ENCODE assay signal across 1 cellular context in genomic region chr2:219111375-219112069, GRCh38.
TF ChIP-seq lines count a peak whose summit lies in the region.

No MANE protein-coding gene starts in this region.

TF ChIP-seq in HepG2, 621 proteins besides CTCF, POLR2A, EP300 and RAD21 (continued from another document and continues in another):
- TF ChIP-seq ZNF800 (CRISPR knock-in tag; IDR thresholded peaks at IDR 0.05), result peak; percentile 66; the same call in 1 of the 2 replicates
- TF ChIP-seq CREB3 (CRISPR knock-in tag; IDR thresholded peaks at IDR 0.05), result no peak; the same call in 1 of the 2 replicates
- no peak for TF ChIP-seq ZBTB1 (CRISPR knock-in tag; IDR thresholded peaks at IDR 0.05; ENCODE audit: borderline replicate concordance)
- TF ChIP-seq BCLAF1 (IDR thresholded peaks at IDR 0.05), result no peak
- TF ChIP-seq ZNF652 (CRISPR knock-in tag; IDR thresholded peaks at IDR 0.05; ENCODE audit: borderline replicate concordance, low read depth), result peak; percentile 17; the same call in 1 of the 2 replicates
- TF ChIP-seq PAXIP1 (CRISPR knock-in tag; conservative IDR thresholded peaks at IDR 0.05), result peak; percentile 98
- no peak for TF ChIP-seq NPAS2 (CRISPR knock-in tag; IDR thresholded peaks at IDR 0.05; ENCODE audit: borderline replicate concordance)
- peak; percentile 47 for TF ChIP-seq ZNF512B (CRISPR knock-in tag; IDR thresholded peaks at IDR 0.05; ENCODE audit: borderline replicate concordance)
- TF ChIP-seq ATAD3A (CRISPR knock-in tag; IDR thresholded peaks at IDR 0.05), result no peak
- no peak; the same call in 1 of the 2 replicates for TF ChIP-seq SPEN (CRISPR knock-in tag; IDR thresholded peaks at IDR 0.05; ENCODE audit: low read depth)
- no peak for TF ChIP-seq ZNF24 (IDR thresholded peaks at IDR 0.05)
- no peak for TF ChIP-seq ZBTB14 (CRISPR knock-in tag; IDR thresholded peaks at IDR 0.05)
- TF ChIP-seq SNAPC5 (CRISPR knock-in tag; IDR thresholded peaks at IDR 0.05; ENCODE audit: borderline replicate concordance), result peak; percentile 91; the same call in 1 of the 2 replicates
- TF ChIP-seq HOXA3 (CRISPR knock-in tag; IDR thresholded peaks at IDR 0.05), result peak; percentile 75
- peak; percentile 97 for TF ChIP-seq TARDBP (CRISPR knock-in tag; IDR thresholded peaks at IDR 0.05)
- peak; percentile 41; the same call in 1 of the 2 replicates for TF ChIP-seq ZNF747 (CRISPR knock-in tag; IDR thresholded peaks at IDR 0.05; ENCODE audit: borderline replicate concordance)
- peak; percentile 86; the same call in 1 of the 2 replicates for TF ChIP-seq ZBTB7A (CRISPR knock-in tag; IDR thresholded peaks at IDR 0.05)
- peak; percentile 92 for TF ChIP-seq SOX5 (CRISPR knock-in tag; IDR thresholded peaks at IDR 0.05; ENCODE audit: borderline replicate concordance)
- TF ChIP-seq HIC2 (CRISPR knock-in tag; IDR thresholded peaks at IDR 0.05; ENCODE audit: low read depth), result peak; percentile 65; the same call in 1 of the 2 replicates
- TF ChIP-seq ADNP (CRISPR knock-in tag; IDR thresholded peaks at IDR 0.05), result no peak
- no peak for TF ChIP-seq NBN (conservative IDR thresholded peaks at IDR 0.05)
- TF ChIP-seq ZNF333 (CRISPR knock-in tag; IDR thresholded peaks at IDR 0.05; ENCODE audit: borderline replicate concordance), result no peak
- peak; percentile 90 for TF ChIP-seq XRCC5 (optimal IDR thresholded peaks at IDR 0.05; ENCODE audit: low read length)
- TF ChIP-seq SP4 (CRISPR knock-in tag; IDR thresholded peaks at IDR 0.05), result peak; percentile 61; the same call in 1 of the 2 replicates
- TF ChIP-seq HNRNPL (IDR thresholded peaks at IDR 0.05; ENCODE audit: low read depth, low read length), result 0 out of 2 replicates have a peak, but pooled peaks have one; percentile 26
- no peak for TF ChIP-seq ZSCAN22 (CRISPR knock-in tag; IDR thresholded peaks at IDR 0.05)
- no peak for TF ChIP-seq PLSCR1 (CRISPR knock-in tag; IDR thresholded peaks at IDR 0.05; ENCODE audit: borderline replicate concordance)
- TF ChIP-seq GABPA (IDR thresholded peaks at IDR 0.05; ENCODE audit: low read depth, low read length), result no peak
- TF ChIP-seq GABPA (CRISPR knock-in tag; IDR thresholded peaks at IDR 0.05; ENCODE audit: low read depth), result peak; percentile 26; the same call in 1 of the 2 replicates
- TF ChIP-seq CBX1 (IDR thresholded peaks at IDR 0.05; ENCODE audit: low read depth), result no peak
- peak; percentile 81; the same call in 1 of the 2 replicates for TF ChIP-seq SMAD1 (CRISPR knock-in tag; IDR thresholded peaks at IDR 0.05; ENCODE audit: borderline replicate concordance, low read depth)
- TF ChIP-seq ZNF430 (CRISPR knock-in tag; IDR thresholded peaks at IDR 0.05), result peak; percentile 70; the same call in 1 of the 2 replicates
- no peak for TF ChIP-seq ETS1 (CRISPR knock-in tag; IDR thresholded peaks at IDR 0.05)
- no peak for TF ChIP-seq MZF1 (CRISPR knock-in tag; IDR thresholded peaks at IDR 0.05; ENCODE audit: borderline replicate concordance)
- peak; percentile 84 for TF ChIP-seq ZGPAT (CRISPR knock-in tag; IDR thresholded peaks at IDR 0.05)
- no peak for TF ChIP-seq ZNF761 (CRISPR knock-in tag; conservative IDR thresholded peaks at IDR 0.05)
- peak; percentile 49; the same call in 1 of the 2 replicates for TF ChIP-seq ATF7-NPFF (CRISPR knock-in tag; IDR thresholded peaks at IDR 0.05; ENCODE audit: low read depth)
- TF ChIP-seq KAT8 (CRISPR knock-in tag; IDR thresholded peaks at IDR 0.05), result peak; percentile 51; the same call in 1 of the 2 replicates
- no peak for TF ChIP-seq MXD1 (CRISPR knock-in tag; IDR thresholded peaks at IDR 0.05)
- no peak for TF ChIP-seq IKZF1 (IDR thresholded peaks at IDR 0.05)
- TF ChIP-seq ZBTB3 (CRISPR knock-in tag; IDR thresholded peaks at IDR 0.05; ENCODE audit: borderline replicate concordance, low read depth), result peak; percentile 83
